Comparison of ENCODE assay signal across 6 cellular contexts in the genomic region with DNA sequence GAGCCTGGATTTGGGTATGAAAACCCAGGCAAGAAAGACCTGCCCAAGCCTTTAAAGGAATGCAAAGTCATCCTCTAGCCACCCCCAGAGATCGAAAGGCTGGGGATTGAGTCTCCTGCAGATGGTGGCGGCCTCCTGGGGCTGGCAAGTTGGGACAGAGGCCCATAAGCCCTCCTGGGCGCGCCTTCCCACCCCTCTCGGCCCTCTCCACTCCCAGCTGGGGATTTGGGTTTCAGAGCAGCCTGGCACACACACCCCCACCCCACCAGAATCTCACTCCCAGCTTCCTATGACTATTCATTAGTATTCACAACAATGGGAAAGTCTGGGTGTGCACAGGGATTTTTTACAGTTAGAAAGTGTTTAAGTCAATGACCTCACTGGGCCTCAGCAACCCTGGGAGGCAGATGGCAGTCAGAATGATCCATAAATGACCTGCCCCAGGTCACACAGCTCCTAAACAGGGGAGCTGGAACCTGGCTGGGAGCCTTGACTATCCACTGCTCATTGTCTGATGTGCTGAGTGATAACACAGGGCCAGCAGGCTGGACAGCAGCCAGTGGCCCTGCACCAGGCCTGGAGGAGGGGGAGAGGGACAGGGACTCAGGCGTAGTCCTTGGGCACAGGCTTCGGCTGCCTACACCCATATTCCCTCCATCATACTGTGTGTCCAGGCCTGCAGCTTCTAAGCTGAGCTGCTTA. TPM values are rescaled to one million over a fixed set of nuclear protein-coding genes. Genes with fewer than 3 reads are reported as not detected.
A peak's percentile ranks its signal among the peaks of the same experiment; 100 is the strongest.
DNase-seq lines count a peak whose midpoint lies in the region; ATAC-seq lines count a peak whose summit lies in the region.

No MANE protein-coding gene starts in this region.

- H3K27ac ChIP-seq in CD4-positive, alpha-beta memory T cell (ENCODE audit: low read depth, low read length): peak overlapping the region; percentile 65

- H3K4me1 ChIP-seq in CD4-positive, alpha-beta memory T cell (ENCODE audit: insufficient read depth, low read length): peaks cover 81% of the 10 kb centered on the region

- DNase-seq in CD4-positive, alpha-beta memory T cell: peak in 1 of 5 donors; percentile 31
- DNase-seq in T-helper 17 cell (no peak), kidney tubule cell (ENCODE audit: low spot score) (peak; percentile 37), HK-2 (ENCODE audit: unreplicated experiment) (no peak)

- peak overlapping the region in 6 of 8 donors; percentile 8 to 90 (median 40) for H3K4me3 Mint-ChIP-seq in CD4-positive, alpha-beta memory T cell
- peak overlapping the region; percentile 85 for H3K4me3 Mint-ChIP-seq in T-helper 17 cell

- no peaks in the 10 kb centered on the region for H3K9me3 ChIP-seq in CD4-positive, alpha-beta memory T cell (ENCODE audit: control insufficient read depth in 1 of 2, low read length in 2 of 2)
- no peaks in the 10 kb centered on the region for H3K9me3 ChIP-seq in T-helper 17 cell (ENCODE audit: control insufficient read depth, low read length, poor library complexity, severe bottlenecking)

- H3K27ac Mint-ChIP-seq in CD4-positive, alpha-beta memory T cell: peak overlapping the region; percentile 46 to 93 (median 77)
- H3K27ac Mint-ChIP-seq in T-helper 17 cell: peak overlapping the region; percentile 90

- CTCF ChIA-PET in CD4-positive, alpha-beta memory T cell (lab: Charles Lee; ENCODE audit: partially characterized antibody): interaction anchor here (0.5 to 9.4 kb wide), 15 partner anchors 9 to 404 kb away, joined by 3 to 128 read pairs (median 13); a partner anchor contains a TSS

- peaks cover 10 to 30% of the 10 kb centered on the region in 2 donors for H3K36me3 Mint-ChIP-seq in CD4-positive, alpha-beta memory T cell
- no peaks in the 10 kb centered on the region for H3K36me3 Mint-ChIP-seq in T-helper 17 cell (ENCODE audit: low read depth)

- POLR2A ChIA-PET in CD4-positive, alpha-beta memory T cell (lab: Charles Lee; ENCODE audit: partially characterized antibody): interaction anchor here (1.4 to 20.4 kb wide), 7 partner anchors 12 to 103 kb away, joined by 3 to 489 read pairs (median 20); a partner anchor contains a TSS

- peaks cover 35% of the 10 kb centered on the region for H3K36me3 ChIP-seq in CD4-positive, alpha-beta memory T cell (ENCODE audit: insufficient read depth, low read length)

- ATAC-seq in T-helper 17 cell (no peak), GM18520 (IDR thresholded peaks at IDR 0.05; ENCODE audit: unreplicated experiment) (no peak), HG02642 (IDR thresholded peaks at IDR 0.05; ENCODE audit: poor library complexity, unreplicated experiment) (no peak)

- H3K27me3 Mint-ChIP-seq in CD4-positive, alpha-beta memory T cell: no peaks in the 10 kb centered on the region
- no peaks in the 10 kb centered on the region for H3K27me3 Mint-ChIP-seq in T-helper 17 cell

- intact Hi-C loops in CD4-positive, alpha-beta memory T cell (cut with micrococcal nuclease): no loop called here

- H3K4me1 Mint-ChIP-seq in CD4-positive, alpha-beta memory T cell: peaks cover 33 to 72% (median 53%) of the 10 kb centered on the region in 4 donors
- H3K4me1 Mint-ChIP-seq in T-helper 17 cell: peaks cover 46% of the 10 kb centered on the region

- no peak overlapping the region for H3K4me3 ChIP-seq in CD4-positive, alpha-beta memory T cell (ENCODE audit: low read length in 2 of 2)

- H3K27me3 ChIP-seq in CD4-positive, alpha-beta memory T cell (ENCODE audit: insufficient read depth, low read length): no peaks in the 10 kb centered on the region

- no peaks in the 10 kb centered on the region for H3K9me3 Mint-ChIP-seq in CD4-positive, alpha-beta memory T cell

RNA-seq across cellular contexts. Expression of a gene that starts 12.1 kb away (rescaled TPM):
- 100 to 1,000 TPM; 202 to 209 TPM for total RNA-seq in CD4-positive, alpha-beta memory T cell
- 100 to 1,000 TPM; 324 to 448 TPM for polyA plus RNA-seq in CD4-positive, alpha-beta memory T cell
- total RNA-seq in T-helper 17 cell: 100 to 1,000 TPM; 130 to 132 TPM

RNA-seq across cellular contexts. Expression of a gene that starts 15.6 kb away (rescaled TPM):
- total RNA-seq in CD4-positive, alpha-beta memory T cell: 10 to 100 TPM; 60.0 to 70.3 TPM
- 10 to 100 TPM; 11.9 to 19.1 TPM for polyA plus RNA-seq in CD4-positive, alpha-beta memory T cell
- 10 to 100 TPM; 32.3 to 32.8 TPM for total RNA-seq in T-helper 17 cell

RNA-seq across cellular contexts. Expression of a gene that starts 23.5 kb away (rescaled TPM):
- 10 to 100 TPM; 23.2 to 25.9 TPM for total RNA-seq in CD4-positive, alpha-beta memory T cell
- polyA plus RNA-seq in CD4-positive, alpha-beta memory T cell: 10 to 100 TPM; 47.8 to 52.3 TPM
- total RNA-seq in T-helper 17 cell: 10 to 100 TPM; 41.4 to 83.3 TPM

RNA-seq across cellular contexts. Expression of a gene that starts 47.8 kb away (rescaled TPM):
- under 1 TPM in 1 of 2 experiments, not detected in 1; 0.23 TPM for total RNA-seq in CD4-positive, alpha-beta memory T cell
- polyA plus RNA-seq in CD4-positive, alpha-beta memory T cell: not detected
- 1 to 10 TPM in 1 of 2 donors, under 1 TPM in 1; 0.29 to 1.9 TPM for total RNA-seq in T-helper 17 cell
